16 cellular contexts compared by ENCODE assay signal in the genomic region with DNA sequence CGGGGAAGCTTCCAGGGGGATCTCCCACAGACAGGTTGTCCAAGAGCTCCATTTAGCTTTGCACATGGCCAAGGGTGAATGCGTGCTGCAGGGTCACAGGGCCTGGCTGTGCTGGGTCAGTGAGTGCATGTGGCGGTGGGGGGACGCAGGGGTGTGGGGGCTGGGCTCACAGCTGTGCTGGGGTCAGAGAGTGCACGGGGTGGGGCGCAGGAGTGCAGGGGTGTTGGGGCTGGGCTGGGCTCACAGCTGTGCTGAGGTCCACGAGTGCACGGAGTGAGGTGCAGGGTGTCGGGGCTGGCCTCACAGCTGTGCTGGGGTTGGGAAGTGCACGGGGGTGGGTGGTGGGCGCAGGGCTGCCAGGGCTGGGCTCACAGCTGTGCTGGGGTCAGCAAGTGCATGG.
"Had no signal": no experiment of that assay in that cellular context is flagged by ENCODE, and none has a peak within 500 bp of the region (broad histone marks: within the 10 kb centered on the region; RNA-seq: fewer than 3 reads in every experiment).

No MANE protein-coding gene starts in this region.

- ATAC-seq: stimulated activated effector memory CD8-positive, alpha-beta T cell treated with anti-CD3 and anti-CD28 coated beads, Interleukin-12 subunit alpha, Interleukin-12 subunit beta, amount 100 ng/mL, for 72 hours had no signal

- H3K9me2 ChIP-seq: SK-N-SH had no signal

- H3K4me3 ChIP-seq: breast epithelium, esophagus muscularis mucosa, right atrium auricular region, upper lobe of left lung had no signal

- H3K27ac Mint-ChIP-seq: activated B cell treated with CpG ODN at 0.5 μM for 24 hours; activated naive CD8-positive, alpha-beta T cell; stimulated activated effector memory CD8-positive, alpha-beta T cell treated with anti-CD3 and anti-CD28 coated beads, Interleukin-12 subunit alpha, Interleukin-12 subunit beta, amount 100 ng/mL, for 72 hours had no signal

- H3K36me3 ChIP-seq: breast epithelium, esophagus muscularis mucosa, neutrophil, right atrium auricular region, upper lobe of left lung had no signal

- H3K9me3 Mint-ChIP-seq: activated B cell treated with CpG ODN at 0.5 μM for 24 hours; stimulated activated effector memory CD8-positive, alpha-beta T cell treated with anti-CD3 and anti-CD28 coated beads, Interleukin-12 subunit alpha, Interleukin-12 subunit beta, amount 100 ng/mL, for 72 hours had no signal

- H3K4me2 ChIP-seq: SK-N-SH had no signal

- H3K9me3 ChIP-seq: breast epithelium, esophagus muscularis mucosa, neutrophil, right atrium auricular region, SK-N-SH, upper lobe of left lung had no signal

- DNase-seq: activated B cell treated with CpG ODN at 0.5 μM for 24 hours; activated T-cell treated with anti-CD3 and anti-CD28 coated beads, Interleukin-2, amount 50 U/mL, for 1 hour; anterior cingulate cortex; glutamatergic neuron; kidney glomerular epithelial cell; midbrain; SK-N-SH; small intestine; T-helper 1 cell; upper lobe of left lung had no signal

- H3K4me3 Mint-ChIP-seq: activated B cell treated with CpG ODN at 0.5 μM for 24 hours; activated naive CD8-positive, alpha-beta T cell; stimulated activated effector memory CD8-positive, alpha-beta T cell treated with anti-CD3 and anti-CD28 coated beads, Interleukin-12 subunit alpha, Interleukin-12 subunit beta, amount 100 ng/mL, for 72 hours had no signal

- H3K4me1 ChIP-seq: breast epithelium, esophagus muscularis mucosa, right atrium auricular region, upper lobe of left lung had no signal

- H3K4me1 Mint-ChIP-seq: activated B cell treated with CpG ODN at 0.5 μM for 24 hours; stimulated activated effector memory CD8-positive, alpha-beta T cell treated with anti-CD3 and anti-CD28 coated beads, Interleukin-12 subunit alpha, Interleukin-12 subunit beta, amount 100 ng/mL, for 72 hours had no signal

- H3K36me3 Mint-ChIP-seq: activated naive CD8-positive, alpha-beta T cell; stimulated activated effector memory CD8-positive, alpha-beta T cell treated with anti-CD3 and anti-CD28 coated beads, Interleukin-12 subunit alpha, Interleukin-12 subunit beta, amount 100 ng/mL, for 72 hours had no signal

- H3K27me3 ChIP-seq: right atrium auricular region had no signal

- H3K27ac ChIP-seq: breast epithelium, esophagus muscularis mucosa, neutrophil, right atrium auricular region, upper lobe of left lung had no signal
